Comparison of ENCODE assay signal across 15 cellular contexts in the genomic region with DNA sequence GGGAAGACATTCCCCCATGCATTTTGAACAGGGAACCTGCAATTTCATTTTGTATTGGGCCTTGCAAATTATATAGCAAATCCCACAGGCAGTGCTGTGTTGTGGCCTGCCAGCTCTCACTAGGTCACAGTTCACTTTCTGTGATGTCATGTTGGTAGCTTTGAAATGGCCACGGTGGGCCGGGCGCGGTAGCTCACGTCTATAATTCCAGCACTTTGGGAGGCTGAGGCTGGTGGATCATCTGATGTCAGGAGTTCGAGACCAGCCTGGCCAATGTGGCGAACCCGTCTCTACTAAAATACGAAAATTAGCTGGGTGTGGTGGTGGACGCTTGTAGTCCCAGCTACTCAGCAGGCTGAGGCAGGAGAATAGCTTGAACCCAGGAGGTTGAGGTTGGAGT. TPM values are rescaled to one million over a fixed set of nuclear protein-coding genes. Genes with fewer than 3 reads are reported as not detected.
DNase-seq lines count a peak whose midpoint lies in the region; ATAC-seq and TF ChIP-seq lines count a peak whose summit lies in the region.
"Had no signal": no experiment of that assay in that cellular context is flagged by ENCODE, and none has a peak within 500 bp of the region (broad histone marks: within the 10 kb centered on the region; RNA-seq: fewer than 3 reads in every experiment).

No MANE protein-coding gene starts in this region.

- H3K9me3 Mint-ChIP-seq in mesothelial cell of epicardium: peaks cover 3% of the 10 kb centered on the region
- H3K9me3 Mint-ChIP-seq: CD4-positive, alpha-beta T cell had no signal

- peaks cover 3% of the 10 kb centered on the region for H3K36me3 Mint-ChIP-seq in mesothelial cell of epicardium

- no peak overlapping the region for H3K27ac ChIP-seq in right cardiac atrium (ENCODE audit: low read length)
- H3K27ac ChIP-seq in upper lobe of left lung: peak overlapping the region in 3 of 4 donors; percentile 75 to 88 (median 83)

- H3K27me3 ChIP-seq in right cardiac atrium (ENCODE audit: control insufficient read depth, insufficient read depth) (no peaks in the 10 kb centered on the region), upper lobe of left lung (no peaks in the 10 kb centered on the region)

- TF ChIP-seq POLR2A in upper lobe of left lung (IDR thresholded peaks at IDR 0.05): no peak

- TF ChIP-seq CTCF in mesothelial cell of epicardium (IDR thresholded peaks at IDR 0.05; ENCODE audit: unreplicated experiment) (no peak), upper lobe of left lung (IDR thresholded peaks at IDR 0.05) (no peak)

- no peaks in the 10 kb centered on the region for H3K27me3 Mint-ChIP-seq in mesothelial cell of epicardium (ENCODE audit: low read depth)

- H3K4me3 ChIP-seq in right cardiac atrium (ENCODE audit: low read length) (no peak overlapping the region), upper lobe of left lung (no peak overlapping the region)
- H3K4me3 ChIP-seq: GM23248 had no signal

- H3K27ac Mint-ChIP-seq in mesothelial cell of epicardium: peak overlapping the region; percentile 39
- H3K27ac Mint-ChIP-seq: B cell; CD4-positive, alpha-beta T cell had no signal

- H3K4me1 Mint-ChIP-seq in mesothelial cell of epicardium: peaks cover 50% of the 10 kb centered on the region

- no peak overlapping the region for H3K4me3 Mint-ChIP-seq in mesothelial cell of epicardium
- H3K4me3 Mint-ChIP-seq: B cell; CD4-positive, alpha-beta T cell had no signal

- DNase-seq in left ventricle myocardium superior (peak; percentile 29), right cardiac atrium (no peak), mesothelial cell of epicardium (ENCODE audit: low spot score in 2 of 2, unreplicated experiment in 2 of 2) (no peak), upper lobe of left lung (no peak)
- DNase-seq: 8988T; C1 segment of cervical spinal cord; Caco-2; CD4-positive, alpha-beta T cell; GM23248; HCEC 1CT; IMR-90 had no signal

- no peaks in the 10 kb centered on the region for H3K9me3 ChIP-seq in right cardiac atrium (ENCODE audit: control insufficient read depth, low read length)
- no peaks in the 10 kb centered on the region for H3K9me3 ChIP-seq in upper lobe of left lung
- H3K9me3 ChIP-seq: Caco-2 had no signal

- H3K36me3 ChIP-seq in upper lobe of left lung: no peaks in the 10 kb centered on the region

- peaks cover 9% of the 10 kb centered on the region for H3K4me1 ChIP-seq in right cardiac atrium (ENCODE audit: control insufficient read depth, insufficient read depth, low read length)
- H3K4me1 ChIP-seq in upper lobe of left lung: peaks cover 58 to 68% (median 62%) of the 10 kb centered on the region in 4 donors

- 94% methylated on average over 10 of the region's 10 CpGs for WGBS in right cardiac atrium
- WGBS in upper lobe of left lung, 2 donors: 90 to 96% methylated on average over 5 to 10 of the region's 10 CpGs

- intact Hi-C loops in left ventricle myocardium superior (cut with micrococcal nuclease) (no loop called here), right cardiac atrium (cut with DNase I) (no loop called here)

- TF ChIP-seq EP300 in upper lobe of left lung (IDR thresholded peaks at IDR 0.05): no peak

- ATAC-seq in left ventricle myocardium superior (no peak), right cardiac atrium (no peak), upper lobe of left lung (ENCODE audit: low FRiP score in 2 of 2) (no peak), HG02981 (IDR thresholded peaks at IDR 0.05; ENCODE audit: unreplicated experiment) (no peak), HG03571 (IDR thresholded peaks at IDR 0.05; ENCODE audit: unreplicated experiment) (no peak), GM18519 (IDR thresholded peaks at IDR 0.05; ENCODE audit: low FRiP score, unreplicated experiment) (no peak)

RNA-seq across cellular contexts. Expression of gene C15orf39, which starts 26.9 kb away (rescaled TPM):
- total RNA-seq in left ventricle myocardium superior (14.8 TPM), right cardiac atrium (10 to 100 TPM in 2 of 4 donors, 1 to 10 TPM in 2; 7.4 to 12.7 (median 9.1) TPM), mesothelial cell of epicardium (62.0 to 66.6 TPM (median 62.2 TPM) in 3 replicates), upper lobe of left lung (10 to 100 TPM; 25.4 to 44.6 (median 37.5) TPM)
- polyA plus RNA-seq in right cardiac atrium: 5.3 TPM
